ENCODE assay signal across 8 cellular contexts in genomic region chr12:53049582-53050318, GRCh38. TPM values are rescaled to one million over a fixed set of nuclear protein-coding genes. Genes with fewer than 3 reads are reported as not detected.
DNase-seq lines count a peak whose midpoint lies in the region; ATAC-seq, FAIRE-seq and TF ChIP-seq lines count a peak whose summit lies in the region.

Gene TNS2, plus strand, starts transcription at chr12:53050065. Its CDS starts 121 bp downstream, at chr12:53050186.

- H3K27me3 ChIP-seq in smooth muscle cell (ENCODE audit: low read depth) = no peaks in the 10 kb centered on the region

- H3K9ac ChIP-seq in kidney (ENCODE audit: low read length in 2 of 2) (peak within 1 kb of the TSS; percentile 93 to 97), smooth muscle cell (ENCODE audit: low read depth) (peak within 1 kb of the TSS; percentile 17)

- H3K4me3 ChIP-seq in LNCaP clone FGC (ENCODE audit: low read depth, low read length) (peak within 1 kb of the TSS; percentile 48), kidney (ENCODE audit: low read length in 2 of 2) (peak within 1 kb of the TSS; percentile 79 to 84), smooth muscle cell (peak within 1 kb of the TSS; percentile 45)

- no peak within 1 kb of the TSS for H2AFZ ChIP-seq in smooth muscle cell (ENCODE audit: low read depth)

- H3K4me1 ChIP-seq in kidney (ENCODE audit: control insufficient read depth in 1 of 2, insufficient read depth in 1 of 2, low read depth in 1 of 2, low read length in 2 of 2) = peaks cover 68 to 77% of the 10 kb centered on the region in 2 donors
- peaks cover 43% of the 10 kb centered on the region for H3K4me1 ChIP-seq in smooth muscle cell (ENCODE audit: low read depth)

- peak within 1 kb of the TSS; percentile 84 for H3K4me2 ChIP-seq in smooth muscle cell

- H3K79me2 ChIP-seq in smooth muscle cell (ENCODE audit: low read depth) = peaks cover 12% of the 10 kb centered on the region

- H3K27ac ChIP-seq in kidney (ENCODE audit: low read depth in 2 of 2, low read length in 2 of 2) (peak within 1 kb of the TSS; percentile 99), smooth muscle cell (ENCODE audit: low read depth) (peak within 1 kb of the TSS; percentile 86)

- peaks cover 25% of the 10 kb centered on the region for H3F3A ChIP-seq in smooth muscle cell (ENCODE audit: low read depth)

- H3K36me3 ChIP-seq in kidney (ENCODE audit: control insufficient read depth in 1 of 2, insufficient read depth in 2 of 2, low read length in 2 of 2) (peaks cover 3 to 7% of the 10 kb centered on the region in 2 donors), smooth muscle cell (ENCODE audit: low read depth) (no peaks in the 10 kb centered on the region)

- H4K20me1 ChIP-seq in smooth muscle cell (ENCODE audit: low read depth) = no peaks in the 10 kb centered on the region

- ATAC-seq in HG02759 (IDR thresholded peaks at IDR 0.05; ENCODE audit: unreplicated experiment) = no peak
- no peak for ATAC-seq in HG03095 (IDR thresholded peaks at IDR 0.05; ENCODE audit: unreplicated experiment)

- intact Hi-C loops in kidney (cut with DNase I) = no loop called here

- no peak for FAIRE-seq in kidney (lab: Jason Lieb, UNC)
- FAIRE-seq in GM19239 (lab: Jason Lieb, UNC) = no peak

- DNase-seq in CD1c-positive myeloid dendritic cell (ENCODE audit: extremely low spot score) = peak; percentile 12
- DNase-seq in LNCaP clone FGC (ENCODE audit: low read depth) = no peak
- peak; percentile 56 for DNase-seq in cerebellar cortex (ENCODE audit: low spot score)
- peak; percentile 95 for DNase-seq in kidney
- no peak for DNase-seq in smooth muscle cell (lab: John Stamatoyannopoulos, UW; ENCODE audit: unreplicated experiment)
- no peak for DNase-seq in GM19239 (ENCODE audit: insufficient read length, low spot score)

- TF ChIP-seq CTCF in LNCaP clone FGC (IDR thresholded peaks at IDR 0.05; ENCODE audit: control insufficient read depth, extremely low read depth, insufficient read depth) = no peak
- no peak for TF ChIP-seq CTCF in kidney (IDR thresholded peaks at IDR 0.05; ENCODE audit: borderline replicate concordance, extremely low read depth, insufficient read depth)
- TF ChIP-seq CTCF in smooth muscle cell (IDR thresholded peaks at IDR 0.05; ENCODE audit: borderline replicate concordance, insufficient read depth, poor library complexity, severe bottlenecking) = no peak

- WGBS in smooth muscle cell (ENCODE audit: low lambda C conversion rate) = 20% methylated on average over 14 of the region's 19 CpGs

- H3K9me3 ChIP-seq in kidney (ENCODE audit: control insufficient read depth in 1 of 2, low read length in 2 of 2) (no peaks in the 10 kb centered on the region), smooth muscle cell (replicated peaks; ENCODE audit: low read depth) (no peaks in the 10 kb centered on the region)

RNA-seq across cellular contexts. Expression of gene TNS2, which starts in this region (rescaled TPM):
- total RNA-seq in kidney (179 TPM), smooth muscle cell (9.3 and 11.4 TPM in 2 replicates)
- polyA plus RNA-seq in kidney (ENCODE audit: insufficient read depth, low read depth, low replicate concordance) (90.1 TPM), smooth muscle cell (17.4 TPM in 2 replicates)

Comparison
In these comparisons a context has a peak if more than half of its experiments do, and no peak if none do; other contexts are left out.
1. RNA of gene TNS2 (total RNA-seq): 179 TPM in kidney (single experiment); 9.3 to 11.4 TPM in smooth muscle cell; every median in the first group is over 10 times any median in the second.
2. DNase-seq: peak in CD1c-positive myeloid dendritic cell (single experiment), cerebellar cortex (single experiment) and kidney (single experiment); none in LNCaP clone FGC (single experiment), smooth muscle cell (single experiment) and GM19239 (single experiment).
3. Peak in every context shown above with its lines, with median percentiles within 50 percentile points of each other: H3K4me3 ChIP-seq.